8 cellular contexts compared by ENCODE assay signal in the genomic region with DNA sequence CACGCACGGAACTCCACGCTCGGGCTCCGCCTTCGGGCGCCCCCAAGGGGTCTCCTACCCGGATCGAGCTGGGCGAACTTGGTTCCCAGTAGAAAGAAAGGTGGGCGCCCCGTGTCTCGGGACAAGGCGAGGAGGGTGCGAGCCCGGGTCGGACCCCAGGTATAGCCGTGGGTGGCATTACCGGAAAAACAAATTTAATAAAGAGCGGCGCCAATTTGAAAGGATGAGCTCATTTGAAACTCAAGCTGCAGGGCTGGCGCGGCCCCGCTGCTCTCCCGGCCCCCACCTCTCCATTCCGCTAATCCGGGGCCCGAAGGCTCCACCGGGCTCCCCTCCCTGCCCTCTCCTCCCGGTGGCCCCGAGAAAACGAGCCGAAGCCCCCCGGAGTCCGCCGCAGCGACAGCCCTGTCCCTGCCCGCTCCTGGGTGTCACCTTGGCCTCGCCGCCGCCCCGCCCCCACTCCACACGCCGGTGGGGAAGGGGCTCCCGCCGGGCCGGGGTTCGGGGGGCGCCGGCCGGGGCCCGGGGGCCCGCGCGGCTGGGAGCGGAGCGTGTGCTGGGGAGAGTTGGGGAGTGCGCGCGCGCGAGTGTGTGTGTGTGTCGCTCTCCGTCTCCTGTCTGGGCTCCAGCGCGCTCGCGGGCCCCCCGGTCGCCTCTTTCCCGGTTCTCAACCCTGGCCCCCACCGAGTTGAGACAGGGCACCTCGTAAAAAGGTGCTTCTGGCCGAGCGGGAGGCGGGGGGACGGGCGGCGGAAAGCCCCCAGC. TPM values are rescaled to one million over a fixed set of nuclear protein-coding genes. Genes with fewer than 3 reads are reported as not detected.
DNase-seq lines count a peak whose midpoint lies in the region; TF ChIP-seq lines count a peak whose summit lies in the region.

No MANE protein-coding gene starts in this region.

- peak overlapping the region in 9 of 11 experiments; percentile 8 to 57 (median 53); a peak in 11 of 22 replicates for H3K9ac ChIP-seq in BLaER1 treated with 17β-estradiol and CSF1 and Interleukin-3, amounts not matched to agents 10 nM and 100 nM
- H3K9ac ChIP-seq in mucosa of rectum (ENCODE audit: low read depth in 1 of 2, low read length in 2 of 2), result peak overlapping the region; percentile 47 to 93

- peak overlapping the region; percentile 93 to 100 (median 98) for H3K4me2 ChIP-seq in BLaER1 treated with 17β-estradiol and CSF1 and Interleukin-3, amounts not matched to agents 10 nM and 100 nM

- DNase-seq in HT-29 (ENCODE audit: low spot score) (peak; percentile 47), WERI-Rb-1 (peak; percentile 51), epithelial cell of esophagus (ENCODE audit: low read depth) (peak; percentile 58), putamen (ENCODE audit: low spot score) (no peak), NCI-H226 (no peak)

- no peak overlapping the region for H3K27ac ChIP-seq in BLaER1 treated with 17β-estradiol and CSF1 and Interleukin-3, amounts not matched to agents 10 nM and 100 nM
- H3K27ac ChIP-seq in WERI-Rb-1 (peak overlapping the region; percentile 95), mucosa of rectum (ENCODE audit: low read depth in 2 of 2, low read length in 2 of 2) (peak overlapping the region; percentile 89 to 94), urinary bladder (ENCODE audit: low read depth) (peak overlapping the region; percentile 16)

- no peaks in the 10 kb centered on the region; a peak in 1 of 22 replicates for H3K36me3 ChIP-seq in BLaER1 treated with 17β-estradiol and CSF1 and Interleukin-3, amounts not matched to agents 10 nM and 100 nM
- no peaks in the 10 kb centered on the region; the same call in 1 of the 2 replicates for H3K36me3 ChIP-seq in WERI-Rb-1
- H3K36me3 ChIP-seq in mucosa of rectum (ENCODE audit: control insufficient read depth in 2 of 2, insufficient read depth in 2 of 2, low read length in 2 of 2), result no peaks in the 10 kb centered on the region
- H3K36me3 ChIP-seq in urinary bladder (ENCODE audit: insufficient read depth), result no peaks in the 10 kb centered on the region

- H3K4me3 ChIP-seq in BLaER1 treated with 17β-estradiol and CSF1 and Interleukin-3, amounts not matched to agents 10 nM and 100 nM, result peak overlapping the region; percentile 49 to 78 (median 68)
- peak overlapping the region; percentile 90 for H3K4me3 ChIP-seq in WERI-Rb-1 (ENCODE audit: low read depth, low read length)
- H3K4me3 ChIP-seq in epithelial cell of esophagus (ENCODE audit: low read length), result peak overlapping the region; percentile 77
- peak overlapping the region; percentile 78 to 83 for H3K4me3 ChIP-seq in mucosa of rectum (ENCODE audit: low read length in 2 of 2)
- peak overlapping the region; percentile 86 for H3K4me3 ChIP-seq in urinary bladder (ENCODE audit: low read depth, low read length)

- H3K4me1 ChIP-seq in BLaER1 treated with 17β-estradiol and CSF1 and Interleukin-3, amounts not matched to agents 10 nM and 100 nM, result peaks cover 6 to 25% (median 19%) of the 10 kb centered on the region in 10 experiments; a peak in 18 of 20 replicates
- H3K4me1 ChIP-seq in mucosa of rectum (ENCODE audit: control insufficient read depth in 2 of 2, insufficient read depth in 2 of 2, low read length in 2 of 2) (peaks cover 5 to 8% of the 10 kb centered on the region in 2 donors), urinary bladder (ENCODE audit: insufficient read depth) (no peaks in the 10 kb centered on the region)

- H3K9me3 ChIP-seq in BLaER1 treated with 17β-estradiol and CSF1 and Interleukin-3, amounts not matched to agents 10 nM and 100 nM (replicated peaks in 1 of 11), result peaks cover 0 to 21% (median 11%) of the 10 kb centered on the region in 11 experiments; a peak in 19 of 22 replicates
- H3K9me3 ChIP-seq in WERI-Rb-1 (ENCODE audit: severe bottlenecking), result no peaks in the 10 kb centered on the region
- no peaks in the 10 kb centered on the region for H3K9me3 ChIP-seq in mucosa of rectum (ENCODE audit: control insufficient read depth in 2 of 2, low read length in 2 of 2)

- H4K20me1 ChIP-seq in BLaER1 treated with 17β-estradiol and CSF1 and Interleukin-3, amounts not matched to agents 10 nM and 100 nM, result peaks cover 0 to 67% (median 36%) of the 10 kb centered on the region in 11 experiments; a peak in 19 of 22 replicates

- WGBS in urinary bladder, result 1% methylated on average over 79 of the region's 79 CpGs

- H3K27me3 ChIP-seq in BLaER1 treated with 17β-estradiol and CSF1 and Interleukin-3, amounts not matched to agents 10 nM and 100 nM, result peaks cover 96 to 100% (median 100%) of the 10 kb centered on the region in 11 experiments
- no peaks in the 10 kb centered on the region for H3K27me3 ChIP-seq in WERI-Rb-1 (ENCODE audit: insufficient read depth, low read depth, severe bottlenecking)
- peaks cover 0 to 5% of the 10 kb centered on the region in 2 donors for H3K27me3 ChIP-seq in mucosa of rectum (ENCODE audit: control insufficient read depth in 2 of 2, insufficient read depth in 2 of 2, low read length in 2 of 2)

- 0 out of 2 replicates have a peak, but pooled peaks have one; percentile 5 for TF ChIP-seq CTCF in WERI-Rb-1 (IDR thresholded peaks at IDR 0.05; ENCODE audit: low read depth, low read length)
- TF ChIP-seq CTCF in epithelial cell of esophagus (IDR thresholded peaks at IDR 0.05; ENCODE audit: insufficient read depth, low read depth, low read length, missing control alignments), result no peak

RNA-seq across cellular contexts. Expression of gene IGF2BP2, which starts 1.4 kb away (rescaled TPM):
- 28.7 and 29.8 TPM in 2 replicates for total RNA-seq in HT-29 (2014; rRNA removed; shearing (Covaris generic))
- 42.7 TPM for total RNA-seq in urinary bladder
- 6.8 TPM for polyA plus RNA-seq in urinary bladder

Comparison
In these comparisons a context has a peak if more than half of its experiments do, and no peak if none do; other contexts are left out.
1. H3K27ac ChIP-seq: peak in WERI-Rb-1 (single experiment), mucosa of rectum (2 of 2) and urinary bladder (single experiment); none in BLaER1 treated with 17β-estradiol and CSF1 and Interleukin-3, amounts not matched to agents 10 nM and 100 nM (0 of 11).
2. DNase-seq: peak in HT-29 (single experiment), WERI-Rb-1 (single experiment) and epithelial cell of esophagus (single experiment); none in putamen (single experiment) and NCI-H226 (single experiment).
3. Peak in every context shown above with its lines, with median percentiles within 50 percentile points of each other: H3K4me3 ChIP-seq.